In the genomic region with DNA sequence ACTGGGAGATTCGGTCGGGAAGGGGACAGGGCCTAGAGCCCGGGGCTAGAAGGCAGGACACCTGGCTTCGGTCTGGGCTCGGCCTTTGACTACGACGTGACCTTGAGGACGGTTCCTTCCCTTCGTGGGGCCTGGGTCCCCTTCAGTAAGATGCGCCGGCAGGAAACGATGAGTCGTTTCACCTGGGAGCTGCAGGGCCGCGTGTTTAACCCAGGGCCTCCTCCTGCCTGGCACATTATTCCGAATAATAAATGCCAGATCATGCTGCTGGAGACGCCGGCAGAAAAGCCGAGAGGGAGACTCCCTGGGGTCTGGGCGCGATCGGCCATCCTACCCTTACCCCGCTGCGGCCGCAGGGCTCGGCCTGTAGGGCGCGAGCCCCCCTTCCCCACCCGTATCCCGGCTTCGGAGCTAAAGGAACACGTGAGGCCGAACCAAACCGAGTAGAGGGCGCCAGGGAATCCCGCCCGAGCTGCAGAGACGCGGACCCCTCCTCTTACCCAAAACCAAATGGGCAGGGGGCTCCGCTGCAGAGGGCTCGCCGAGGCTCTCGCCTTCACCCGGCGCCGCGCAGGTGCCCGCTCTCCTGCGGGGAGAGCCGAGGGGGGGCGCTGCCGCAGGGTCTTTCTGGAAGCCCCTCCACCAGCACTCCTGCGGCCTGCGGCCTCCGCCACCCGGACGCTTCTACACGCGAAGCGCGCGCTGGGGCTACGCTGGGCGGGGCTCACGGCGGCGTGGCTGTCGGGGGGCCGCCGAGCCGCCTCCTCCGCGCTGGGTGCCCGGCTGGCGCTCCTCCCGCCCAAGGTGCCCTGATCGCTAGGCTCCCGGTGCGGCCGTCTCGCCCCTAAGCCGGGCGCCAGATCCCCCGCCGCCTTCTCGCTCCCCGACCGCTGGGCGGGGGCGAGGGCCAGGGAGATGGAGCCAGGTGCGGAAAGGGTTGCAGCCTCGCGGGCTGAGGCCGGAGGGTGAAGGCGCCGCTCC, we compare ENCODE assay signal across 8 cellular contexts. TPM values are rescaled to one million over a fixed set of nuclear protein-coding genes. Genes with fewer than 3 reads are reported as not detected.
A peak's percentile ranks its signal among the peaks of the same experiment; 100 is the strongest.
DNase-seq lines count a peak whose midpoint lies in the region; ATAC-seq and TF ChIP-seq lines count a peak whose summit lies in the region.

A gene with protein sequence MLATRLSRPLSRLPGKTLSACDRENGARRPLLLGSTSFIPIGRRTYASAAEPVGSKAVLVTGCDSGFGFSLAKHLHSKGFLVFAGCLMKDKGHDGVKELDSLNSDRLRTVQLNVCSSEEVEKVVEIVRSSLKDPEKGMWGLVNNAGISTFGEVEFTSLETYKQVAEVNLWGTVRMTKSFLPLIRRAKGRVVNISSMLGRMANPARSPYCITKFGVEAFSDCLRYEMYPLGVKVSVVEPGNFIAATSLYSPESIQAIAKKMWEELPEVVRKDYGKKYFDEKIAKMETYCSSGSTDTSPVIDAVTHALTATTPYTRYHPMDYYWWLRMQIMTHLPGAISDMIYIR (minus strand): TSS at position 688 of the 981 bp plus-strand sequence. CDS start 9,525 bp downstream, outside the sequence.

- no peak within 1 kb of the TSS for H3K27ac Mint-ChIP-seq in neural progenitor cell

- H2AFZ ChIP-seq in ACC112 (ENCODE audit: low read length, unreplicated experiment) (peak within 1 kb of the TSS; percentile 91), neural progenitor cell (replicated peaks) (peak within 1 kb of the TSS; percentile 54)

- H3K36me3 ChIP-seq in ACC112 (ENCODE audit: insufficient read depth, low read length), result no peaks in the 10 kb centered on the region
- H3K36me3 ChIP-seq in esophagus squamous epithelium, result no peaks in the 10 kb centered on the region
- no peaks in the 10 kb centered on the region for H3K36me3 ChIP-seq in neural progenitor cell

- peak within 1 kb of the TSS; percentile 87 for H3K4me3 Mint-ChIP-seq in neural progenitor cell

- peaks cover 42% of the 10 kb centered on the region for H3K27me3 ChIP-seq in ACC112 (ENCODE audit: insufficient read depth, low read length)
- peaks cover 0 to 42% (median 0%) of the 10 kb centered on the region in 4 donors for H3K27me3 ChIP-seq in esophagus squamous epithelium
- H3K27me3 ChIP-seq in neural progenitor cell, result peaks cover 25% of the 10 kb centered on the region

- WGBS in esophagus squamous epithelium, 2 donors, result 0 to 7% methylated on average over 3 to 20 of the region's 96 CpGs

- intact Hi-C loops in esophagus squamous epithelium (cut with DNase I), result no loop called here

- H3K27ac ChIP-seq in ACC112 (ENCODE audit: low read depth, low read length) (no peak within 1 kb of the TSS), esophagus squamous epithelium (peak within 1 kb of the TSS; percentile 92 to 98 (median 95)), neural progenitor cell (peak within 1 kb of the TSS; percentile 55)

- H3K4me3 ChIP-seq in ACC112 (ENCODE audit: low read depth, low read length) (peak within 1 kb of the TSS; percentile 91), esophagus squamous epithelium (peak within 1 kb of the TSS; percentile 59 to 93 (median 79)), neural progenitor cell (peak within 1 kb of the TSS; percentile 58)

- no peaks in the 10 kb centered on the region for H3K79me2 ChIP-seq in ACC112 (ENCODE audit: control insufficient read depth, insufficient read depth, low read length, unreplicated experiment)
- no peaks in the 10 kb centered on the region for H3K79me2 ChIP-seq in neural progenitor cell (ENCODE audit: low read depth)

- H3K9me3 ChIP-seq in esophagus squamous epithelium, result no peaks in the 10 kb centered on the region
- no peaks in the 10 kb centered on the region for H3K9me3 ChIP-seq in neural progenitor cell (ENCODE audit: low read depth)

- peaks cover 32% of the 10 kb centered on the region for H3F3A ChIP-seq in neural progenitor cell (ENCODE audit: low read depth)

- H3K27me3 Mint-ChIP-seq in neural progenitor cell (ENCODE audit: insufficient read depth, low read depth), result peaks cover 33% of the 10 kb centered on the region

- H3K4me1 Mint-ChIP-seq in neural progenitor cell, result peaks cover 10% of the 10 kb centered on the region

- peaks cover 6% of the 10 kb centered on the region for H3K9me3 Mint-ChIP-seq in neural progenitor cell

- H3K4me1 ChIP-seq in ACC112 (ENCODE audit: control insufficient read depth, insufficient read depth, low read length, unreplicated experiment), result peaks cover 3% of the 10 kb centered on the region
- H3K4me1 ChIP-seq in esophagus squamous epithelium, result peaks cover under 1 to 30% (median 6%) of the 10 kb centered on the region in 3 donors
- peaks cover 10% of the 10 kb centered on the region for H3K4me1 ChIP-seq in neural progenitor cell

- peak in 1 of 4 donors; percentile 27 for TF ChIP-seq POLR2A in esophagus squamous epithelium (IDR thresholded peaks at IDR 0.05)

- ATAC-seq in GM18867 (IDR thresholded peaks at IDR 0.05; ENCODE audit: unreplicated experiment) (peak; percentile 40), HG03280 (IDR thresholded peaks at IDR 0.05; ENCODE audit: unreplicated experiment) (peak; percentile 36)

- peak; percentile 66 for DNase-seq in NOMO-1 treated with DMSO at 0.1 percent for 48 hours (lab: John Stamatoyannopoulos, UW; ENCODE audit: unreplicated experiment)
- DNase-seq in activated T-cell treated with anti-CD3 and anti-CD28 coated beads, Interleukin-2, amount 50 U/mL, for 1 hour, result peak; percentile 69
- no peak for DNase-seq in esophagus squamous epithelium (lab: John Stamatoyannopoulos, UW)
- peak; percentile 79 for DNase-seq in neural progenitor cell (ENCODE audit: low spot score)

- TF ChIP-seq CTCF in esophagus squamous epithelium (IDR thresholded peaks at IDR 0.05), result no peak
- TF ChIP-seq CTCF in neural progenitor cell (IDR thresholded peaks at IDR 0.05), result peak; percentile 25
- no peak for TF ChIP-seq CTCF in subcutaneous adipose tissue (IDR thresholded peaks at IDR 0.05; ENCODE audit: low read depth)

- peak within 1 kb of the TSS; percentile 81 for H3K4me2 ChIP-seq in neural progenitor cell

- H3K9ac ChIP-seq in neural progenitor cell, result peak within 1 kb of the TSS; percentile 12

- no peaks in the 10 kb centered on the region for H4K20me1 ChIP-seq in neural progenitor cell (ENCODE audit: low read depth)

- no peaks in the 10 kb centered on the region for H3K36me3 Mint-ChIP-seq in neural progenitor cell

RNA-seq across cellular contexts. Expression of the gene that starts here (rescaled TPM):
- total RNA-seq in esophagus squamous epithelium (10 to 100 TPM; 44.4 to 60.6 (median 52.2) TPM), neural progenitor cell (ENCODE audit: low replicate concordance) (14.1 and 19.4 TPM in 2 replicates), subcutaneous adipose tissue (10 to 100 TPM; 15.5 to 65.2 (median 20.9) TPM)
